ENCODE assay signal across 8 cellular contexts in the genomic region with DNA sequence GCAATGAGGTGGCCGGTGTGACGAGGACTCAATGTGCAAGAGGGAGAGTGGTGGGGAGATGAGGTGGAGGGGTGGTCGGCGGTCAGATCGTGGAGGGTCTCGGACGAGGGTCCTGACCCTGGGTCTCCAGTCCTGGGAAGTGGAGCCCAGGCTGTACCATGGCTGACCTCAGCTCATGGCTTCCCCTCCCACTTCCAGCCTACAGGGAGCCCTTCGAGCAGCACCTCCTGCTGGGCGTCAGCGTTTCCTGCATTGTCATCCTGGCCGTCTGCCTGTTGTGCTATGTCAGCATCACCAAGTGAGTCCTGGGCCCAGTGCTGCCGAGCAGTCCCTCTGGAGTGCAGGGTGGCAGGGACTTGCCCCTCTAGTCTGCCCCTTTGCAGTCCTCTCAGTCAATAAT. TPM values are rescaled to one million over a fixed set of nuclear protein-coding genes. Genes with fewer than 3 reads are reported as not detected.
DNase-seq lines count a peak whose midpoint lies in the region; ATAC-seq and TF ChIP-seq lines count a peak whose summit lies in the region.

No MANE protein-coding gene starts in this region.

- H3K9me3 ChIP-seq in A673 (ENCODE audit: low read depth, low read length, poor library complexity, severe bottlenecking), result no peaks in the 10 kb centered on the region
- H3K9me3 ChIP-seq in HCT116 (ENCODE audit: control insufficient read depth in 1 of 2, insufficient read depth in 1 of 2, low read depth in 1 of 2, low read length in 2 of 2), result peaks cover 0 to 1% of the 10 kb centered on the region in 2 experiments; a peak in 2 of 4 replicates
- H3K9me3 ChIP-seq in fibroblast of lung (ENCODE audit: control insufficient read depth, insufficient read depth, low read depth, low read length), result no peaks in the 10 kb centered on the region

- no peaks in the 10 kb centered on the region for H3K27me3 Mint-ChIP-seq in activated CD4-positive, alpha-beta T cell treated with anti-CD3 and anti-CD28 coated beads, Interleukin-2, amount 10 ng/mL, durations not matched to agents 24 days and 14 days

- H3K4me3 ChIP-seq in A673 (ENCODE audit: low read depth, low read length, poor library complexity, severe bottlenecking) (no peak overlapping the region), HCT116 (replicated peaks in 1 of 2; ENCODE audit: low read depth in 1 of 2, low read length in 2 of 2) (no peak overlapping the region), fibroblast of lung (replicated peaks in 1 of 4; ENCODE audit: control extremely low read depth in 1 of 4, insufficient read depth in 1 of 4, low read depth in 3 of 4, low read length in 4 of 4) (no peak overlapping the region)

- no peak overlapping the region for H2AFZ ChIP-seq in HCT116 (ENCODE audit: low read depth, low read length, poor library complexity, severe bottlenecking)
- H2AFZ ChIP-seq in fibroblast of lung (ENCODE audit: low read length), result no peak overlapping the region

- peak; percentile 71 for DNase-seq in A673 (ENCODE audit: low spot score)
- DNase-seq in HCT116 (ENCODE audit: low read depth, low spot score), result peak; percentile 19
- peak; percentile 79 for DNase-seq in activated CD4-positive, alpha-beta T cell treated with anti-CD3 and anti-CD28 coated beads, Interleukin-2, amount 10 ng/mL, durations not matched to agents 24 days and 14 days
- DNase-seq in fibroblast of lung (ENCODE audit: low read depth in 2 of 2), result peak; percentile 17 to 39
- DNase-seq in sciatic nerve (ENCODE audit: low spot score), result peak; percentile 68
- no peak for DNase-seq in AG08395 (ENCODE audit: low spot score)

- H3K79me2 ChIP-seq in HCT116 (ENCODE audit: insufficient read depth, low read length) (no peaks in the 10 kb centered on the region), fibroblast of lung (ENCODE audit: control insufficient read depth, insufficient read depth, low read length) (no peaks in the 10 kb centered on the region)

- H3K27ac Mint-ChIP-seq in activated CD4-positive, alpha-beta T cell treated with anti-CD3 and anti-CD28 coated beads, Interleukin-2, amount 10 ng/mL, durations not matched to agents 24 days and 14 days, result peak overlapping the region; percentile 26

- H3K36me3 ChIP-seq in A673 (ENCODE audit: insufficient read depth, low read length, poor library complexity, severe bottlenecking) (peaks cover 4% of the 10 kb centered on the region), HCT116 (ENCODE audit: control insufficient read depth in 1 of 2, insufficient read depth in 2 of 2, low read length in 2 of 2) (peaks cover 4 to 62% of the 10 kb centered on the region in 2 experiments; a peak in 3 of 4 replicates), fibroblast of lung (ENCODE audit: control insufficient read depth, insufficient read depth, low read length) (peaks cover 6% of the 10 kb centered on the region)

- H3K4me1 ChIP-seq in A673 (ENCODE audit: insufficient read depth, low read length, poor library complexity, severe bottlenecking) (no peaks in the 10 kb centered on the region), HCT116 (ENCODE audit: control insufficient read depth in 1 of 2, insufficient read depth in 2 of 2, low read length in 2 of 2) (no peaks in the 10 kb centered on the region), fibroblast of lung (ENCODE audit: control insufficient read depth, extremely low read depth, insufficient read depth, low read length) (no peaks in the 10 kb centered on the region)

- peak; percentile 89 for ATAC-seq in HCT116
- peak; percentile 57 for ATAC-seq in sciatic nerve
- ATAC-seq in GM19455 (IDR thresholded peaks at IDR 0.05; ENCODE audit: unreplicated experiment), result no peak
- ATAC-seq in GM21825 (IDR thresholded peaks at IDR 0.05; ENCODE audit: unreplicated experiment), result no peak

- H3K9ac ChIP-seq in HCT116 (ENCODE audit: low read length) (no peak overlapping the region), fibroblast of lung (ENCODE audit: insufficient read depth, low read length) (no peak overlapping the region)

- CTCF ChIA-PET in A673 (lab: Charles Lee), result interaction anchor here (0.7 kb wide), 1 partner anchor 99 kb away, joined by 7 read pairs; no protein-coding TSS in a partner anchor
- CTCF ChIA-PET in HCT116 (lab: Charles Lee), result interaction anchor here (0.6 to 1.8 kb wide), 12 partner anchors 10 to 175 kb away, joined by 3 to 14 read pairs (median 4); partner anchors contain the start of gene KDM8

- no peaks in the 10 kb centered on the region for H3K27me3 ChIP-seq in A673 (replicated peaks; ENCODE audit: insufficient read depth, low read depth, low read length, poor library complexity)
- H3K27me3 ChIP-seq in HCT116 (ENCODE audit: insufficient read depth, low read length), result no peaks in the 10 kb centered on the region
- H3K27me3 ChIP-seq in fibroblast of lung (ENCODE audit: control insufficient read depth, insufficient read depth, low read length), result no peaks in the 10 kb centered on the region

- H3K9me3 Mint-ChIP-seq in activated CD4-positive, alpha-beta T cell treated with anti-CD3 and anti-CD28 coated beads, Interleukin-2, amount 10 ng/mL, durations not matched to agents 24 days and 14 days, result peaks cover 4% of the 10 kb centered on the region

- no peak overlapping the region for H3K4me2 ChIP-seq in HCT116 (ENCODE audit: low read length)
- no peak overlapping the region for H3K4me2 ChIP-seq in fibroblast of lung (ENCODE audit: extremely low read depth, insufficient read depth, low read length)

- H4K20me1 ChIP-seq in HCT116 (ENCODE audit: insufficient read depth) (no peaks in the 10 kb centered on the region), fibroblast of lung (ENCODE audit: control insufficient read depth, extremely low read depth, insufficient read depth, low read length) (no peaks in the 10 kb centered on the region)

- H3K4me3 Mint-ChIP-seq in activated CD4-positive, alpha-beta T cell treated with anti-CD3 and anti-CD28 coated beads, Interleukin-2, amount 10 ng/mL, durations not matched to agents 24 days and 14 days, result no peak overlapping the region

- no TSS peak for BruUV-seq in A673 (replicated peaks; lab: Mats Ljungman, UMichigan)
- no TSS peak for BruUV-seq in HCT116 (replicated peaks; lab: Mats Ljungman, UMichigan)

- intact Hi-C loops in A673 (cut with micrococcal nuclease; ENCODE audit: unreplicated experiment) (no loop called here), HCT116 (cut with micrococcal nuclease) (no loop called here), sciatic nerve (cut with DNase I) (no loop called here)
- intact Hi-C loops in activated CD4-positive, alpha-beta T cell treated with anti-CD3 and anti-CD28 coated beads, Interleukin-2, amount 10 ng/mL, durations not matched to agents 24 days and 14 days (cut with micrococcal nuclease), result loop anchor here (1.0 kb wide), 1 partner anchor 120 kb away; no protein-coding TSS in a partner anchor

- H3K27ac ChIP-seq in A673 (ENCODE audit: low read depth, low read length, poor library complexity, severe bottlenecking) (no peak overlapping the region), HCT116 (ENCODE audit: low read depth, low read length) (no peak overlapping the region), fibroblast of lung (ENCODE audit: insufficient read depth, low read length) (no peak overlapping the region)

- POLR2A ChIA-PET in A673 (lab: Charles Lee; ENCODE audit: low non-redundant PET) (no interaction called here), HCT116 (lab: Charles Lee) (no interaction called here)

- H3K9me2 ChIP-seq in HCT116 (ENCODE audit: insufficient read depth), result no peaks in the 10 kb centered on the region

- no peak for TF ChIP-seq POLR2A in HCT116 (IDR thresholded peaks at IDR 0.05; ENCODE audit: borderline replicate concordance, extremely low read depth, insufficient read depth, insufficient read length)

- H3K36me3 Mint-ChIP-seq in activated CD4-positive, alpha-beta T cell treated with anti-CD3 and anti-CD28 coated beads, Interleukin-2, amount 10 ng/mL, durations not matched to agents 24 days and 14 days (ENCODE audit: low read depth), result peaks cover 87% of the 10 kb centered on the region

- H3K4me1 Mint-ChIP-seq in activated CD4-positive, alpha-beta T cell treated with anti-CD3 and anti-CD28 coated beads, Interleukin-2, amount 10 ng/mL, durations not matched to agents 24 days and 14 days, result peaks cover 19% of the 10 kb centered on the region

- peak; percentile 52 for TF ChIP-seq RAD21 in HCT116 (IDR thresholded peaks at IDR 0.05; ENCODE audit: low read depth)

- peak; percentile 60 for TF ChIP-seq CTCF in A673 (conservative IDR thresholded peaks at IDR 0.05; ENCODE audit: low read depth, low read length)
- peak; percentile 35 to 72 (median 67); a peak in 5 of 6 replicates for TF ChIP-seq CTCF in HCT116 (IDR thresholded peaks at IDR 0.05 in 2 of 3, conservative IDR thresholded peaks at IDR 0.05 in 1 of 3; ENCODE audit: borderline replicate concordance in 1 of 3, insufficient read depth in 1 of 3, low read depth in 2 of 3, low read length in 2 of 3)
- peak; percentile 7 to 46 for TF ChIP-seq CTCF in fibroblast of lung (conservative IDR thresholded peaks at IDR 0.05 in 1 of 2, IDR thresholded peaks at IDR 0.05 in 1 of 2; ENCODE audit: low read depth in 1 of 2, low read length in 2 of 2)

- RAD21 ChIA-PET in HCT116 (lab: Charles Lee; ENCODE audit: low non-redundant PET in 1 of 2, low total read pairs in 2 of 2, uncharacterized antibody in 2 of 2, unreplicated experiment in 2 of 2), result no interaction called here

TF ChIP-seq in HCT116, 20 proteins besides CTCF, POLR2A, EP300 and RAD21 (continues in another document):
- no peak for TF ChIP-seq YY1 (IDR thresholded peaks at IDR 0.05; ENCODE audit: extremely low read depth, insufficient replicate concordance, low read depth, low read length)
- no peak for TF ChIP-seq FOSL1 (IDR thresholded peaks at IDR 0.05; ENCODE audit: low read depth)
- no peak for TF ChIP-seq EZH2phosphoT487 (IDR thresholded peaks at IDR 0.05; ENCODE audit: borderline replicate concordance)
- no peak for TF ChIP-seq CBX3 (IDR thresholded peaks at IDR 0.05; ENCODE audit: low read depth)
- TF ChIP-seq JUND (IDR thresholded peaks at IDR 0.05), result no peak

RNA-seq across cellular contexts. Expression of gene IL4R, which starts 41.8 kb away (rescaled TPM):
- total RNA-seq in A673 (2021) (22.9 and 27.4 TPM in 2 replicates), HCT116 (2021; ENCODE audit: unreplicated experiment) (29.6 TPM), fibroblast of lung (21.1 and 23.6 TPM in 2 replicates), sciatic nerve (62.8 TPM)
- polyA plus RNA-seq in HCT116 (2012), result 26.0 and 29.4 TPM in 2 replicates
- 345 and 375 TPM in 2 replicates for total RNA-seq in activated CD4-positive, alpha-beta T cell treated with anti-CD3 and anti-CD28 coated beads, Interleukin-2, amount 10 ng/mL, durations not matched to agents 24 days and 14 days
- 17.1 and 25.5 TPM in 2 replicates for polyA plus RNA-seq in fibroblast of lung
- 16.8 and 23.5 TPM in 2 replicates for polyA plus RNA-seq in fibroblast of lung (2012)
- 57.5 and 131 TPM in 2 replicates for polyA minus RNA-seq in fibroblast of lung (ENCODE audit: low replicate concordance)

RNA-seq across cellular contexts. Expression of gene IL21R, which starts 46.4 kb away (rescaled TPM):
- total RNA-seq in A673 (2021), result 0.19 and 0.39 TPM in 2 replicates
- total RNA-seq in HCT116 (2021; ENCODE audit: unreplicated experiment), result 1.2 TPM
- 0.76 and 1.5 TPM in 2 replicates for polyA plus RNA-seq in HCT116 (2012)
- 94.9 and 100 TPM in 2 replicates for total RNA-seq in activated CD4-positive, alpha-beta T cell treated with anti-CD3 and anti-CD28 coated beads, Interleukin-2, amount 10 ng/mL, durations not matched to agents 24 days and 14 days
- 1.8 and 7.4 TPM in 2 replicates for total RNA-seq in fibroblast of lung
- 0.87 and 0.95 TPM in 2 replicates for polyA plus RNA-seq in fibroblast of lung
- 0.86 and 1.7 TPM in 2 replicates for polyA plus RNA-seq in fibroblast of lung (2012)
- 1.5 and 4.9 TPM in 2 replicates for polyA minus RNA-seq in fibroblast of lung (ENCODE audit: low replicate concordance)
- 1.7 TPM for total RNA-seq in sciatic nerve

Comparison
In these comparisons a context has a peak if more than half of its experiments do, and no peak if none do; other contexts are left out.
1. ATAC-seq: peak in HCT116 (single experiment) and sciatic nerve (single experiment); none in GM19455 (single experiment) and GM21825 (single experiment).
2. RNA of gene IL21R, which starts 46.4 kb away (total RNA-seq): 94.9 to 100 TPM in activated CD4-positive, alpha-beta T cell treated with anti-CD3 and anti-CD28 coated beads, Interleukin-2, amount 10 ng/mL, durations not matched to agents 24 days and 14 days; 1.8 to 7.4 TPM in fibroblast of lung, 1.7 TPM in sciatic nerve (single experiment), 1.2 TPM in HCT116 (single experiment) and 0.19 to 0.39 TPM in A673; every median in the first group is over 10 times any median in the second.
3. Peak in every context shown above with its lines, with median percentiles within 50 percentile points of each other: CTCF ChIP-seq.